Comparison of ENCODE assay signal across 21 cellular contexts in the genomic region with DNA sequence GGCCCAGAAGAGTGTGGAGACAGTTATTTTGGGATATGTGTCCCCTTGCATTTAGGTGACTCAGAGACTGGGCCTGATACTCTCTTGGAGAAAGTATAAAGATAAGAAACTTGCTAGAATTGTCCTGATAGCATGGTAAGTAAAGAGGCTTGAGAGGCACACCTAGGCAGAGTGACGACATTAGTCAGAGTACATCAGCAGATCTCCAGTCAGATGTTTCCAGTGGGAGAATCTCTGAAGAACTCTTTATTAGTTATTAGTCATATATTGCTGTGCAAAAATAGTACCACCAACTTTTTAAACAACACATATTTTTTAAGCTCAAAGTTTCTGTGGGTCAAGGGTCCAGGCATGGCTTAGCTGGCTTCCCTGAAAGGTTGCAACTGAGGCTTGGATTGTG.
"Had no signal": no experiment of that assay in that cellular context is flagged by ENCODE, and none has a peak within 500 bp of the region (broad histone marks: within the 10 kb centered on the region; RNA-seq: fewer than 3 reads in every experiment).

No MANE protein-coding gene starts in this region.

- H3K36me3 ChIP-seq: esophagus muscularis mucosa, gastroesophageal sphincter, heart left ventricle, neutrophil, right lobe of liver, stomach, thyroid gland had no signal

- H3K27me3 ChIP-seq: esophagus muscularis mucosa, gastroesophageal sphincter, heart left ventricle, neutrophil, right lobe of liver, stomach, thyroid gland had no signal

- H3K4me3 ChIP-seq: coronary artery, esophagus muscularis mucosa, gastroesophageal sphincter, heart left ventricle, right lobe of liver, stomach, thyroid gland had no signal

- H3K27ac ChIP-seq: coronary artery, esophagus muscularis mucosa, gastroesophageal sphincter, heart left ventricle, neutrophil, parathyroid adenoma, right lobe of liver, stomach, thyroid gland had no signal

- H3K9ac ChIP-seq: parathyroid adenoma had no signal

- H2AFZ ChIP-seq: parathyroid adenoma had no signal

- ATAC-seq: gastroesophageal sphincter; heart left ventricle; right lobe of liver; stimulated activated effector memory CD8-positive, alpha-beta T cell treated with anti-CD3 and anti-CD28 coated beads, Interleukin-12 subunit alpha, Interleukin-12 subunit beta, amount 100 ng/mL, for 72 hours had no signal

- H3K4me1 ChIP-seq: esophagus muscularis mucosa, gastroesophageal sphincter, heart left ventricle, parathyroid adenoma, right lobe of liver, stomach, thyroid gland had no signal

- H3K9me3 ChIP-seq: esophagus muscularis mucosa, gastroesophageal sphincter, neutrophil, right lobe of liver, thyroid gland had no signal

- DNase-seq: dermis blood vessel endothelial cell; effector memory CD4-positive, alpha-beta T cell; foreskin fibroblast; heart left ventricle; hippocampal formation; kidney glomerular epithelial cell; mesendoderm; natural killer cell; right lobe of liver; stimulated activated CD4-positive, alpha-beta T cell treated with anti-CD3 and anti-CD28 coated beads, Interleukin-2, amount 100 ng/mL, for 24 hours; stimulated activated CD4-positive, alpha-beta T cell treated with anti-CD3 and anti-CD28 coated beads, Interleukin-4, amount 100 ng/mL, for 24 hours; stimulated activated naive CD4-positive, alpha-beta T cell treated with Interleukin-2 at 50 U/mL for 16 hours; stomach; thyroid gland; trophoblast cell had no signal

- H3K79me2 ChIP-seq: parathyroid adenoma had no signal
